Comparison of ENCODE assay signal across 6 cellular contexts in genomic region chr10:55368467-55368866, GRCh38.
"Had no signal": no experiment of that assay in that cellular context is flagged by ENCODE, and none has a peak within 500 bp of the region (broad histone marks: within the 10 kb centered on the region; RNA-seq: fewer than 3 reads in every experiment).

No MANE protein-coding gene starts in this region.

- H3K4me3 ChIP-seq: GM23338, HAP-1 had no signal

- H3K36me3 ChIP-seq: HAP-1 had no signal

- H3K9ac ChIP-seq: KMS-11 had no signal

- H3K9me3 ChIP-seq: HAP-1 had no signal

- DNase-seq: H7, HFFc6, KBM-7 had no signal

- H2AFZ ChIP-seq: GM23338 had no signal

- H3K4me2 ChIP-seq: GM23338 had no signal

- H3K27ac ChIP-seq: KMS-11 had no signal
